13 cellular contexts compared by ENCODE assay signal in the genomic region with DNA sequence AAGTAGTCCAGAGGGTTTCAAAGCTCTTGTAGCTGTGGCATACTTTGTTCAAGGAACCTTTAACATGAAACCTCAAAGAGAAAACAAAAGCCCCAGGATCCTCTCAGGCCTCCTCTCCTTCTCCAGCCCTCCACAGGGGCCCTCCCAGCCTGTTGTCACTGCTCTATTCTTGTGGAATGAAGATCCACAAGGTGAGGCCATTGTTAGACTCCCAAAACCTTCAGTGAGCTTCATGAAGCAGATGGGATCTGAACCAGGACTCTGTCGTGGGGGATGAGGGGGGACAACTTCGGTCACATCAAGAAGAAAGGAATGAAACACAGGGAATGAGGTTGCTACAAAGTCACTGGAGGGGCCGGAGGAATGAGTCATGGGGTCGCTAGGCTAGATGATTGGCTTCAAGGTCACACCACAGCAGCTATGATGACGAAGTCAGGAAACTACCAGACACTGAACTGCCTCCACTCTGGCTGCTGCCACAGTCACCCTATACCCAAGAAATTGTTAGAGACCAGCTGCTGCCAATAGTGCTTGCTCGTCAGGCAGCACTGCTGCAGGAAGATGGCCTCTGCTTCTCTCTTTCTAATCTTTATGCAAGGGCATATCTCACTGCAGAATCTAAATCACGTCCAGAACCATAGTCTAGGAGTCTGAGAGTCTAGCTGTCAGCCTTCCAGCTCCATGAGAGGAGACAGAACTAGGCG.
DNase-seq lines count a peak whose midpoint lies in the region; FAIRE-seq and TF ChIP-seq lines count a peak whose summit lies in the region.
"Had no signal": no experiment of that assay in that cellular context is flagged by ENCODE, and none has a peak within 500 bp of the region (broad histone marks: within the 10 kb centered on the region; RNA-seq: fewer than 3 reads in every experiment).

No MANE protein-coding gene starts in this region.

- no peak for TF ChIP-seq CTCF in glutamatergic neuron (IDR thresholded peaks at IDR 0.05; ENCODE audit: partially characterized antibody, unreplicated experiment)

- no peak overlapping the region for H3K27ac ChIP-seq in mesenchymal stem cell (ENCODE audit: low read length, poor library complexity, severe bottlenecking)
- H3K27ac ChIP-seq: BLaER1 treated with 17β-estradiol and CSF1 and Interleukin-3, amounts not matched to agents 10 nM and 100 nM had no signal

- peak overlapping the region in 1 of 2 experiments; percentile 28 for H3K18ac ChIP-seq in mesenchymal stem cell (ENCODE audit: low read depth in 1 of 2, low read length in 2 of 2)

- H3K23ac ChIP-seq in mesenchymal stem cell (ENCODE audit: low read length in 2 of 2): no peak overlapping the region

- no peak overlapping the region for H3K9ac ChIP-seq in mesenchymal stem cell (ENCODE audit: low read length)
- H3K9ac ChIP-seq: BLaER1 treated with 17β-estradiol and CSF1 and Interleukin-3, amounts not matched to agents 10 nM and 100 nM had no signal

- H2BK120ac ChIP-seq in mesenchymal stem cell (ENCODE audit: low read depth, low read length): no peak overlapping the region

- H2BK15ac ChIP-seq in mesenchymal stem cell (ENCODE audit: low read depth, poor library complexity, severe bottlenecking): no peak overlapping the region

- no peak overlapping the region for H2AK5ac ChIP-seq in mesenchymal stem cell (ENCODE audit: low read length, severe bottlenecking)

- no peak for FAIRE-seq in HTR-8/SVneo (lab: Jason Lieb, UNC)

- H3K27me3 Mint-ChIP-seq in glutamatergic neuron (ENCODE audit: unreplicated experiment): peaks cover 5% of the 10 kb centered on the region

- no peak overlapping the region for H3K4me3 Mint-ChIP-seq in glutamatergic neuron (ENCODE audit: unreplicated experiment)
- H3K4me3 Mint-ChIP-seq: activated naive CD8-positive, alpha-beta T cell treated with anti-CD3 and anti-CD28 coated beads for 36 hours; effector memory CD8-positive, alpha-beta T cell had no signal

- H2BK5ac ChIP-seq in mesenchymal stem cell (ENCODE audit: low read depth, low read length, poor library complexity, severe bottlenecking): no peak overlapping the region

- no peak overlapping the region for H2BK12ac ChIP-seq in mesenchymal stem cell (ENCODE audit: low read length in 2 of 2)

- H3K79me1 ChIP-seq in mesenchymal stem cell (replicated peaks; ENCODE audit: low read length, poor library complexity, severe bottlenecking): no peaks in the 10 kb centered on the region

- H3K27me3 ChIP-seq in mesenchymal stem cell (ENCODE audit: control insufficient read depth in 1 of 2, insufficient read depth in 1 of 2, low read length in 2 of 2): peaks cover 0 to 2% of the 10 kb centered on the region in 2 experiments
- H3K27me3 ChIP-seq: BLaER1 treated with 17β-estradiol and CSF1 and Interleukin-3, amounts not matched to agents 10 nM and 100 nM had no signal

- WGBS in mesenchymal stem cell: 11% methylated on average over 8 of the region's 8 CpGs

- no peak overlapping the region for H3K4me3 ChIP-seq in mesenchymal stem cell (ENCODE audit: insufficient read depth in 1 of 2, low read depth in 1 of 2, low read length in 2 of 2)
- H3K4me3 ChIP-seq: BLaER1 treated with 17β-estradiol and CSF1 and Interleukin-3, amounts not matched to agents 10 nM and 100 nM had no signal

- no peaks in the 10 kb centered on the region for H3K36me3 ChIP-seq in mesenchymal stem cell (ENCODE audit: control insufficient read depth in 1 of 2, insufficient read depth in 2 of 2, low read depth in 1 of 2, low read length in 2 of 2)
- H3K36me3 ChIP-seq: BLaER1 treated with 17β-estradiol and CSF1 and Interleukin-3, amounts not matched to agents 10 nM and 100 nM had no signal

- no peak overlapping the region for H3K27ac Mint-ChIP-seq in glutamatergic neuron (ENCODE audit: unreplicated experiment)
- H3K27ac Mint-ChIP-seq: activated naive CD8-positive, alpha-beta T cell treated with anti-CD3 and anti-CD28 coated beads for 36 hours; effector memory CD8-positive, alpha-beta T cell had no signal

- DNase-seq in AG20443 (ENCODE audit: low spot score): peak; percentile 57
- DNase-seq in HTR-8/SVneo (ENCODE audit: insufficient read length, low spot score): peak; percentile 73
- peak; percentile 11 for DNase-seq in astrocyte of the hippocampus (ENCODE audit: low read depth, low spot score)
- peak; percentile 93 for DNase-seq in mesenchymal stem cell
- DNase-seq in D341Med (ENCODE audit: low spot score): no peak
- DNase-seq in NCI-H1092 treated with DMSO at 0.1 percent for 48 hours (lab: John Stamatoyannopoulos, UW): no peak
- no peak for DNase-seq in T-helper 9 cell
- DNase-seq in glutamatergic neuron: no peak
- DNase-seq: activated naive CD8-positive, alpha-beta T cell treated with anti-CD3 and anti-CD28 coated beads for 36 hours; effector memory CD8-positive, alpha-beta T cell; NCI-H1930; stimulated activated CD4-positive, alpha-beta T cell treated with anti-CD3 and anti-CD28 coated beads, Interleukin-12 subunit alpha, Interleukin-12 subunit beta, amount 100 ng/mL, for 4 hours had no signal

- no peak overlapping the region for H4K8ac ChIP-seq in mesenchymal stem cell (ENCODE audit: low read length)

- H3K4me1 Mint-ChIP-seq in glutamatergic neuron (ENCODE audit: low read depth, unreplicated experiment): peaks cover 6% of the 10 kb centered on the region
- H3K4me1 Mint-ChIP-seq: activated naive CD8-positive, alpha-beta T cell treated with anti-CD3 and anti-CD28 coated beads for 36 hours had no signal

- H3K9me3 Mint-ChIP-seq in glutamatergic neuron (ENCODE audit: unreplicated experiment): no peaks in the 10 kb centered on the region
- H3K9me3 Mint-ChIP-seq: activated naive CD8-positive, alpha-beta T cell treated with anti-CD3 and anti-CD28 coated beads for 36 hours; effector memory CD8-positive, alpha-beta T cell had no signal

- no peaks in the 10 kb centered on the region for H3K9me3 ChIP-seq in mesenchymal stem cell (ENCODE audit: control insufficient read depth, low read length)
- H3K9me3 ChIP-seq: BLaER1 treated with 17β-estradiol and CSF1 and Interleukin-3, amounts not matched to agents 10 nM and 100 nM had no signal

- peaks cover 2% of the 10 kb centered on the region for H3K4me1 ChIP-seq in mesenchymal stem cell (ENCODE audit: control insufficient read depth, insufficient read depth, low read depth, low read length)
- H3K4me1 ChIP-seq: BLaER1 treated with 17β-estradiol and CSF1 and Interleukin-3, amounts not matched to agents 10 nM and 100 nM had no signal

- no peak overlapping the region for H4K91ac ChIP-seq in mesenchymal stem cell (ENCODE audit: low read length)

- no peak overlapping the region for H3K4me2 ChIP-seq in mesenchymal stem cell (ENCODE audit: low read length, poor library complexity, severe bottlenecking)

- no peak overlapping the region for H3K4ac ChIP-seq in mesenchymal stem cell (ENCODE audit: low read depth in 1 of 2, low read length in 2 of 2)

- no peaks in the 10 kb centered on the region for H3K36me3 Mint-ChIP-seq in glutamatergic neuron (ENCODE audit: unreplicated experiment)
- H3K36me3 Mint-ChIP-seq: activated naive CD8-positive, alpha-beta T cell treated with anti-CD3 and anti-CD28 coated beads for 36 hours had no signal

- no peak overlapping the region for H3K14ac ChIP-seq in mesenchymal stem cell (ENCODE audit: low read length in 2 of 2)

- H2AFZ ChIP-seq in mesenchymal stem cell (ENCODE audit: low read depth, low read length): peak overlapping the region; percentile 30

Comparison
In these comparisons a context has a peak if more than half of its experiments do, and no peak if none do; other contexts are left out.
1. DNase-seq: peak in AG20443 (single experiment), HTR-8/SVneo (single experiment), astrocyte of the hippocampus (single experiment) and mesenchymal stem cell (single experiment); none in D341Med (single experiment), NCI-H1092 treated with DMSO at 0.1 percent for 48 hours (single experiment), T-helper 9 cell (single experiment) and glutamatergic neuron (single experiment).